19 cellular contexts compared by ENCODE assay signal in the genomic region with DNA sequence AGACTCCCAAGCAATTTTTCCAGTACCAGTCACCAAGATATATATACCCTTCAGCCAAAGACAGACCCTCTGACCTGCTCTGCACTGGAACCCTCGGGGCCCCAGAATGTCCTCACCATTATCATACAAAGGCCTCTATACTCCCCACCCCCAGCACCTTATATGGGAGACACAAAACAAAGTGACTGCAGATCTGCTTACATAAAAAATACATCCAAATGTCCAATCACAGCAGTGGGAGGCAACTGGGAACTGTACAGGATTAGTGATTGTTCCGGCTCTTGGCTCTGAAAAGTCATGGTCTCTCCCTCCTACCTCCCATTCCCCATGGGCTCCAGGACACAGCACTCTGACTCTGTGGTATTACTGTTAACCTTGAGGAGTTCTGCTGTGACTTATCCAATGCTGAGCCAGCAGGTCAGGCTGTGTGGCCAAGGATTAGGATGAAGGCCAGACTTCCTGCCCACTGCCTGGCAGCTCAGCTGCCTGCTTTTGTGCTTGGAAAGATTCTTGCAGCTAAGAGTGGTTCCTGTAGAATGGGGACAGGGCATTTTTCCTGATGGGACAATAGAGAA. TPM values are rescaled to one million over a fixed set of nuclear protein-coding genes. Genes with fewer than 3 reads are reported as not detected.
A peak's percentile ranks its signal among the peaks of the same experiment; 100 is the strongest.
DNase-seq lines count a peak whose midpoint lies in the region; ATAC-seq, FAIRE-seq and TF ChIP-seq lines count a peak whose summit lies in the region.
"Had no signal": no experiment of that assay in that cellular context is flagged by ENCODE, and none has a peak within 500 bp of the region (broad histone marks: within the 10 kb centered on the region; RNA-seq: fewer than 3 reads in every experiment).

No MANE protein-coding gene starts in this region.

- H3K27me3 Mint-ChIP-seq in GM23338 (ENCODE audit: insufficient read depth, low read depth, poor library complexity) (peaks cover 7% of the 10 kb centered on the region), astrocyte (ENCODE audit: low read depth, unreplicated experiment) (no peaks in the 10 kb centered on the region)
- H3K27me3 Mint-ChIP-seq: activated naive CD8-positive, alpha-beta T cell treated with anti-CD3 and anti-CD28 coated beads, Interleukin-2, amount 10 ng/mL, durations not matched to agents 7 days and 5 days had no signal

- H3K79me2 ChIP-seq in GM23338 (replicated peaks; ENCODE audit: insufficient read depth) (no peaks in the 10 kb centered on the region), astrocyte (ENCODE audit: insufficient read depth, low read length) (no peaks in the 10 kb centered on the region), hepatocyte (peaks cover 12% of the 10 kb centered on the region)

- H3K4me3 Mint-ChIP-seq in GM23338 (no peak overlapping the region), astrocyte (ENCODE audit: unreplicated experiment) (no peak overlapping the region)
- H3K4me3 Mint-ChIP-seq: activated naive CD8-positive, alpha-beta T cell treated with anti-CD3 and anti-CD28 coated beads, Interleukin-2, amount 10 ng/mL, durations not matched to agents 7 days and 5 days had no signal

- DNase-seq in GM23338 (ENCODE audit: low spot score): no peak
- peak; percentile 4 for DNase-seq in astrocyte (ENCODE audit: low read depth)
- DNase-seq in hepatocyte (ENCODE audit: low spot score): no peak
- DNase-seq in psoas muscle: no peak
- DNase-seq in stimulated activated CD4-positive, alpha-beta T cell treated with anti-CD3 and anti-CD28 coated beads, Interleukin-4, amount 100 ng/mL, for 4 hours: no peak
- no peak for DNase-seq in esophagus muscularis mucosa (ENCODE audit: extremely low spot score)
- DNase-seq in NCI-H345 treated with DMSO at 0.1 percent for 48 hours (lab: John Stamatoyannopoulos, UW; ENCODE audit: unreplicated experiment): no peak
- DNase-seq: activated CD4-positive, alpha-beta T cell treated with anti-CD3 and anti-CD28 coated beads for 48 hours; activated naive CD8-positive, alpha-beta T cell treated with anti-CD3 and anti-CD28 coated beads, Interleukin-2, amount 10 ng/mL, durations not matched to agents 7 days and 5 days; activated T-cell treated with anti-CD3 and anti-CD28 coated beads, Interleukin-2, amount 50 U/mL, for 1 hour; erythroblast; lower lobe of right lung; NCI-H2029; NCI-H69 had no signal

- H3K4me1 Mint-ChIP-seq in GM23338 (peaks cover 11% of the 10 kb centered on the region), astrocyte (ENCODE audit: low read depth, unreplicated experiment) (peaks cover 22% of the 10 kb centered on the region)
- H3K4me1 Mint-ChIP-seq: activated naive CD8-positive, alpha-beta T cell treated with anti-CD3 and anti-CD28 coated beads, Interleukin-2, amount 10 ng/mL, durations not matched to agents 7 days and 5 days had no signal

- H3K27ac ChIP-seq in GM23338 (ENCODE audit: low read depth) (no peak overlapping the region), astrocyte (ENCODE audit: low read depth, low read length) (no peak overlapping the region), hepatocyte (peak overlapping the region; percentile 75), psoas muscle (no peak overlapping the region), esophagus muscularis mucosa (replicated peaks in 1 of 4) (no peak overlapping the region)
- H3K27ac ChIP-seq: lower lobe of right lung had no signal

- WGBS in hepatocyte (ENCODE audit: low lambda C conversion rate, missing lambda C conversion rate): 37% methylated on average over 2 of the region's 2 CpGs
- WGBS in psoas muscle, 3 donors: 47 to 66% (median 58%) methylated on average over 2 of the region's 2 CpGs
- 81% methylated on average over 2 of the region's 2 CpGs for WGBS in esophagus muscularis mucosa

- H3K9me2 ChIP-seq in GM23338 (ENCODE audit: insufficient read depth): no peaks in the 10 kb centered on the region
- H3K9me2 ChIP-seq in hepatocyte (replicated peaks; ENCODE audit: insufficient read depth): no peaks in the 10 kb centered on the region

- H3K4me2 ChIP-seq in GM23338: no peak overlapping the region
- no peak overlapping the region for H3K4me2 ChIP-seq in astrocyte (ENCODE audit: low read length)
- no peak overlapping the region for H3K4me2 ChIP-seq in hepatocyte

- H3K27ac Mint-ChIP-seq in GM23338: peak overlapping the region; percentile 75; the same call in 1 of the 2 replicates
- H3K27ac Mint-ChIP-seq in astrocyte (ENCODE audit: unreplicated experiment): no peak overlapping the region
- H3K27ac Mint-ChIP-seq: activated naive CD8-positive, alpha-beta T cell treated with anti-CD3 and anti-CD28 coated beads, Interleukin-2, amount 10 ng/mL, durations not matched to agents 7 days and 5 days had no signal

- H3K36me3 Mint-ChIP-seq in GM23338 (ENCODE audit: low read depth): peaks cover 2% of the 10 kb centered on the region; the same call in 2 of the 3 replicates
- peaks cover 1% of the 10 kb centered on the region for H3K36me3 Mint-ChIP-seq in astrocyte (ENCODE audit: low read depth, unreplicated experiment)

- FAIRE-seq in astrocyte (lab: Jason Lieb, UNC): no peak
- FAIRE-seq: colon, GM12878 had no signal

- H3K4me3 ChIP-seq in GM23338 (no peak overlapping the region), astrocyte (ENCODE audit: insufficient read depth, low read depth, low read length) (no peak overlapping the region), hepatocyte (no peak overlapping the region), psoas muscle (no peak overlapping the region), esophagus muscularis mucosa (no peak overlapping the region)
- H3K4me3 ChIP-seq: BLaER1 treated with 17β-estradiol and CSF1 and Interleukin-3, amounts not matched to agents 10 nM and 100 nM; GM12878; lower lobe of right lung had no signal

- no peak for TF ChIP-seq EP300 in esophagus muscularis mucosa (IDR thresholded peaks at IDR 0.05)

- H3K9me3 Mint-ChIP-seq in GM23338 (no peaks in the 10 kb centered on the region), astrocyte (ENCODE audit: unreplicated experiment) (no peaks in the 10 kb centered on the region)
- H3K9me3 Mint-ChIP-seq: activated naive CD8-positive, alpha-beta T cell treated with anti-CD3 and anti-CD28 coated beads, Interleukin-2, amount 10 ng/mL, durations not matched to agents 7 days and 5 days had no signal

- no peak overlapping the region for H3K9ac ChIP-seq in astrocyte (ENCODE audit: low read length)

- H3K9me3 ChIP-seq in astrocyte (ENCODE audit: insufficient read depth, low read depth, low read length): no peaks in the 10 kb centered on the region
- no peaks in the 10 kb centered on the region for H3K9me3 ChIP-seq in hepatocyte (ENCODE audit: low read depth)
- no peaks in the 10 kb centered on the region for H3K9me3 ChIP-seq in psoas muscle
- H3K9me3 ChIP-seq in esophagus muscularis mucosa: no peaks in the 10 kb centered on the region
- H3K9me3 ChIP-seq: lower lobe of right lung had no signal

- no peak for TF ChIP-seq CTCF in GM23338 (conservative IDR thresholded peaks at IDR 0.05; ENCODE audit: low read depth in 2 of 2)
- no peak for TF ChIP-seq CTCF in astrocyte (IDR thresholded peaks at IDR 0.05; ENCODE audit: insufficient read depth, low read depth, low read length)
- TF ChIP-seq CTCF in hepatocyte (IDR thresholded peaks at IDR 0.05; ENCODE audit: poor library complexity): no peak
- no peak for TF ChIP-seq CTCF in psoas muscle (IDR thresholded peaks at IDR 0.05)
- no peak for TF ChIP-seq CTCF in esophagus muscularis mucosa (IDR thresholded peaks at IDR 0.05)

- H3K36me3 ChIP-seq in GM23338 (ENCODE audit: insufficient read depth) (no peaks in the 10 kb centered on the region), astrocyte (ENCODE audit: insufficient read depth, low read length) (no peaks in the 10 kb centered on the region), hepatocyte (replicated peaks; ENCODE audit: insufficient read depth, low read depth) (no peaks in the 10 kb centered on the region), psoas muscle (ENCODE audit: insufficient read depth in 1 of 2, low read depth in 1 of 2) (no peaks in the 10 kb centered on the region), esophagus muscularis mucosa (peaks cover 0 to 4% (median 0%) of the 10 kb centered on the region in 4 donors)

- H4K20me1 ChIP-seq in GM23338 (replicated peaks; ENCODE audit: insufficient read depth) (no peaks in the 10 kb centered on the region), astrocyte (ENCODE audit: insufficient read depth, low read length) (no peaks in the 10 kb centered on the region), hepatocyte (ENCODE audit: insufficient read depth, poor library complexity, severe bottlenecking) (no peaks in the 10 kb centered on the region)

- peak; percentile 18; the same call in 2 of the 3 replicates for ATAC-seq in GM23338
- ATAC-seq in psoas muscle: peak; percentile 43 to 57 (median 46)
- no peak for ATAC-seq in GM19397 (IDR thresholded peaks at IDR 0.05; ENCODE audit: unreplicated experiment)
- ATAC-seq: GM12878 had no signal

- intact Hi-C loops in psoas muscle (cut with DNase I) (no loop called here), esophagus muscularis mucosa (cut with DNase I) (no loop called here)

- no peaks in the 10 kb centered on the region for H3F3A ChIP-seq in GM23338 (replicated peaks; ENCODE audit: low read depth)

- H3K4me1 ChIP-seq in GM23338 (ENCODE audit: insufficient read depth) (no peaks in the 10 kb centered on the region), astrocyte (ENCODE audit: insufficient read depth, low read length) (peaks cover 4% of the 10 kb centered on the region), hepatocyte (ENCODE audit: insufficient read depth) (peaks cover 22% of the 10 kb centered on the region), psoas muscle (no peaks in the 10 kb centered on the region), esophagus muscularis mucosa (no peaks in the 10 kb centered on the region)

- H3K27me3 ChIP-seq in GM23338 (ENCODE audit: insufficient read depth) (no peaks in the 10 kb centered on the region), astrocyte (ENCODE audit: insufficient read depth, low read length) (no peaks in the 10 kb centered on the region), hepatocyte (no peaks in the 10 kb centered on the region), psoas muscle (ENCODE audit: insufficient read depth in 3 of 3, low read length in 2 of 3) (no peaks in the 10 kb centered on the region), esophagus muscularis mucosa (no peaks in the 10 kb centered on the region)
- H3K27me3 ChIP-seq: BLaER1 treated with 17β-estradiol and CSF1 and Interleukin-3, amounts not matched to agents 10 nM and 100 nM had no signal

- TF ChIP-seq POLR2A in esophagus muscularis mucosa (IDR thresholded peaks at IDR 0.05; ENCODE audit: low read depth): no peak

- H2AFZ ChIP-seq in GM23338 (no peak overlapping the region), astrocyte (ENCODE audit: low read depth, low read length) (peak overlapping the region; percentile 38), hepatocyte (no peak overlapping the region)

RNA-seq across cellular contexts. Expression of a gene that starts 13.7 kb away (rescaled TPM):
- 89.9 and 91.7 TPM in 2 replicates for total RNA-seq in GM23338 (2014; rRNA removed; shearing (Covaris generic))
- polyA plus RNA-seq in GM23338 (2016; fragmentation: Nextera tagmentation; extraction: Ambion mirVana) (57.6 and 61.7 TPM in 2 replicates), hepatocyte (59.4 and 64.3 TPM in 2 replicates), psoas muscle (100 to 1,000 TPM; 115 to 168 (median 158) TPM)
- total RNA-seq in astrocyte (81.2 and 82.8 TPM in 2 replicates), hepatocyte (88.1 and 107 TPM in 2 replicates), psoas muscle (100 to 1,000 TPM in 3 of 4 donors, 10 to 100 TPM in 1; 90.7 to 151 (median 131) TPM), esophagus muscularis mucosa (10 to 100 TPM; 63.5 to 74.9 (median 71.3) TPM)

RNA-seq across cellular contexts. Expression of a gene that starts 35.0 kb away (rescaled TPM):
- total RNA-seq in GM23338 (2014; rRNA removed; shearing (Covaris generic)): 3.6 and 6.1 TPM in 2 replicates
- polyA plus RNA-seq in GM23338 (2016; fragmentation: Nextera tagmentation; extraction: Ambion mirVana) (2.7 and 4.1 TPM in 2 replicates), hepatocyte (169 and 206 TPM in 2 replicates), psoas muscle (1 to 10 TPM in 1 of 3 donors, under 1 TPM in 2; 0.93 to 2.6 (median 0.97) TPM)
- total RNA-seq in astrocyte (13.3 and 14.3 TPM in 2 replicates), hepatocyte (337 and 381 TPM in 2 replicates), psoas muscle (1 to 10 TPM; 1.3 to 2.6 (median 2.0) TPM), esophagus muscularis mucosa (10 to 100 TPM in 3 of 4 donors, 1 to 10 TPM in 1; 9.6 to 22.9 (median 15.3) TPM)
- total RNA-seq: T-helper 2 cell treated with Interferon-gamma antibody and Interleukin-4, amounts not matched to agents 100 ng/mL and 5 ng/mL, for 36 hours had no signal

RNA-seq across cellular contexts. Expression of a gene that starts 49.5 kb away (rescaled TPM):
- 131 and 138 TPM in 2 replicates for total RNA-seq in GM23338 (2014; rRNA removed; shearing (Covaris generic))
- 617 and 691 TPM in 2 replicates for polyA plus RNA-seq in GM23338 (2016; fragmentation: Nextera tagmentation; extraction: Ambion mirVana)
- total RNA-seq in astrocyte: 169 and 182 TPM in 2 replicates
- total RNA-seq in hepatocyte: 50.6 and 164 TPM in 2 replicates
- 214 and 227 TPM in 2 replicates for polyA plus RNA-seq in hepatocyte
- total RNA-seq in psoas muscle: 10 to 100 TPM; 79.1 to 91.2 (median 84.9) TPM
- 100 to 1,000 TPM in 2 of 3 donors, 10 to 100 TPM in 1; 92.0 to 246 (median 102) TPM for polyA plus RNA-seq in psoas muscle
- total RNA-seq in esophagus muscularis mucosa: 10 to 100 TPM; 27.0 to 64.5 (median 37.2) TPM

RNA-seq across cellular contexts. Expression of a gene that starts 56.2 kb away (rescaled TPM):
- total RNA-seq in GM23338 (2014; rRNA removed; shearing (Covaris generic)): 48.9 and 56.4 TPM in 2 replicates
- 6.5 and 7.0 TPM in 2 replicates for polyA plus RNA-seq in GM23338 (2016; fragmentation: Nextera tagmentation; extraction: Ambion mirVana)
- total RNA-seq in astrocyte: 911 and 1,063 TPM in 2 replicates
- total RNA-seq in hepatocyte: 122 and 160 TPM in 2 replicates
- 17.1 and 21.4 TPM in 2 replicates for polyA plus RNA-seq in hepatocyte
- 10 to 100 TPM in 3 of 4 donors, 1 to 10 TPM in 1; 9.6 to 18.5 (median 14.7) TPM for total RNA-seq in psoas muscle
- polyA plus RNA-seq in psoas muscle: 10 to 100 TPM in 2 of 3 donors, 1 to 10 TPM in 1; 7.6 to 15.1 (median 10.0) TPM
- total RNA-seq in esophagus muscularis mucosa: 100 to 1,000 TPM in 3 of 4 donors, 10 to 100 TPM in 1; 83.9 to 149 (median 123) TPM

Comparison
In these comparisons a context has a peak if more than half of its experiments do, and no peak if none do; other contexts are left out.
1. RNA of a gene that starts 35.0 kb away (total RNA-seq): 337 to 381 TPM in hepatocyte; 9.6 to 22.9 TPM in esophagus muscularis mucosa, 13.3 to 14.3 TPM in astrocyte, 3.6 to 6.1 TPM in GM23338 and 1.3 to 2.6 TPM in psoas muscle; every median in the first group is over 10 times any median in the second.